Comparison of ENCODE assay signal across 1 cellular context in the genomic region with DNA sequence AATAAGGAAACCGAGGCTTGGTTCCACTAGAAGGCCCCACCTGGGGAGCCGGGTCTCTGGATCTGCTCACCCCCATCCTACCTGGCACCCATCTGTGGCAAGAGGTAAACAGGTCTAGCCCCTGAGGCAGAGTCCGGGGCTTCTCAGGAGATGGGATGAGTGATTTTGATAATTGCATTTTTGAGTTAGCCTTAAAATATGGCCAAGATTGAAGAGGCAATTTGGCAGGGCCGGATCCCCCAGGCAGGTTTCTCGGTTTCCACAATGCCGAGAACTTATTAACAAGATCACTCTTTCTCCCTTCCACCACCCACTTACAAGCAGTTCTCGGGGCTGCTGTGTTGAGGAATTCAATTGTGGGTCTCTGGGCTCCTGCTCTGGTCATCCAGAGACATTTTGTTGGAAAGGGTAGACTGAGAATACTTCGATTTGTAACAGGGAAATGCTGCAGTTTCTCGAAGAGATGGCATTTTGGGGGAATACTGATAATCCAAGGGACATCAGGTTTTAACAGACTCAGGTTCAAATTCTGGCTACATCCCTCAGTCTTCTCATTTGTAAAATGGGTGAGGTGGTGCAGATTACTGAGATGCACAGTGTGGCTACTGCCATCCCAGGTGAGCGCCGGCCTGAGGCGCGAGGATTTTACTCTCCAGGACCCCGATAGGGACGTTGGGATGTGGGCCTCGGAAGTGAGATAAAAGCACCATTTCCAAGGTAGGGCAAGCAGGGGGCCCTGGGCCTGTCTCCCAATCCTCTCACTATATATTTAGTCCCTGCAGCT.
TF ChIP-seq lines count a peak whose summit lies in the region.

No MANE protein-coding gene starts in this region.

TF ChIP-seq in liver, 16 proteins besides CTCF, POLR2A, EP300 and RAD21 (continued from another document):
- no peak for TF ChIP-seq JUND (IDR thresholded peaks at IDR 0.05)
- TF ChIP-seq, protein P1, sequence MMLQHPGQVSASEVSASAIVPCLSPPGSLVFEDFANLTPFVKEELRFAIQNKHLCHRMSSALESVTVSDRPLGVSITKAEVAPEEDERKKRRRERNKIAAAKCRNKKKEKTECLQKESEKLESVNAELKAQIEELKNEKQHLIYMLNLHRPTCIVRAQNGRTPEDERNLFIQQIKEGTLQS (IDR thresholded peaks at IDR 0.05), result no peak
